11 cellular contexts compared by ENCODE assay signal in the genomic region with DNA sequence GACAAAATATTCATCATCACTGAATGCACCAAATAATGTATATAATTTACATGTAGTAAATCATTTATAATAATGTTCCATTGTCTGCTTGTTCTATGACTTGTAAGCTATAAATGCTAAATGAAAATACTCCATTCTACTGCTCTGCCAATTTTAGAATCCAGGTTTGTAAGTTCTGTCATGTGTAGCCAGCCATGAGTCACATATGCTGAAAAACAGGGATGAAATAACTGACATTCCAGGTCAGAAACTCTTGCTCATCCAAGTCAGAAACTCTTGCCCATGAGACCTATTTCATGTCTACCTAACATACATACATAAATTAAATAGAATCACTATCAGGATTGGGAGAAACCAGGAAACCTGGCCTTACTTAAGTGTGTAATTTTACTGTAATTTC.
A peak's percentile ranks its signal among the peaks of the same experiment; 100 is the strongest.
DNase-seq lines count a peak whose midpoint lies in the region; ATAC-seq lines count a peak whose summit lies in the region.
"Had no signal": no experiment of that assay in that cellular context is flagged by ENCODE, and none has a peak within 500 bp of the region (broad histone marks: within the 10 kb centered on the region; RNA-seq: fewer than 3 reads in every experiment).

No MANE protein-coding gene starts in this region.

- peak overlapping the region; percentile 89 for H3K27ac Mint-ChIP-seq in activated naive CD4-positive, alpha-beta T cell treated with anti-CD3 and anti-CD28 coated beads, Interleukin-2, amount 50 U/mL, for 24 hours
- H3K27ac Mint-ChIP-seq in activated T-helper 1 cell treated with anti-CD3 and anti-CD28 coated beads, Interleukin-12 subunit alpha, Interleukin-12 subunit beta, Interleukin-2, Interleukin-4 antibody, amounts not matched to agents 30 ng/mL and 10 ng/mL and 1 ng/mL, durations not matched to agents 14 hours and 24 hours and 36 hours, result peak overlapping the region; percentile 76

- peaks cover 17% of the 10 kb centered on the region for H3K36me3 Mint-ChIP-seq in activated naive CD4-positive, alpha-beta T cell treated with anti-CD3 and anti-CD28 coated beads, Interleukin-2, amount 50 U/mL, for 24 hours
- H3K36me3 Mint-ChIP-seq in activated T-helper 1 cell treated with anti-CD3 and anti-CD28 coated beads, Interleukin-12 subunit alpha, Interleukin-12 subunit beta, Interleukin-2, Interleukin-4 antibody, amounts not matched to agents 30 ng/mL and 10 ng/mL and 1 ng/mL, durations not matched to agents 14 hours and 24 hours and 36 hours (ENCODE audit: low read depth), result peaks cover 34% of the 10 kb centered on the region

- intact Hi-C loops in activated T-helper 1 cell treated with anti-CD3 and anti-CD28 coated beads, Interleukin-12 subunit alpha, Interleukin-12 subunit beta, Interleukin-2, Interleukin-4 antibody, amounts not matched to agents 30 ng/mL and 10 ng/mL and 1 ng/mL, durations not matched to agents 14 hours and 24 hours and 36 hours (cut with micrococcal nuclease), result loop anchor here (1.0 kb wide), 1 partner anchor 93 kb away; no protein-coding TSS in a partner anchor

- no peak for ATAC-seq in HG03432 (IDR thresholded peaks at IDR 0.05; ENCODE audit: unreplicated experiment)

- peaks cover 72% of the 10 kb centered on the region for H3K4me1 Mint-ChIP-seq in activated naive CD4-positive, alpha-beta T cell treated with anti-CD3 and anti-CD28 coated beads, Interleukin-2, amount 50 U/mL, for 24 hours
- H3K4me1 Mint-ChIP-seq in activated T-helper 1 cell treated with anti-CD3 and anti-CD28 coated beads, Interleukin-12 subunit alpha, Interleukin-12 subunit beta, Interleukin-2, Interleukin-4 antibody, amounts not matched to agents 30 ng/mL and 10 ng/mL and 1 ng/mL, durations not matched to agents 14 hours and 24 hours and 36 hours (ENCODE audit: low read depth), result peaks cover 57% of the 10 kb centered on the region

- no peaks in the 10 kb centered on the region for H3K9me3 Mint-ChIP-seq in activated naive CD4-positive, alpha-beta T cell treated with anti-CD3 and anti-CD28 coated beads, Interleukin-2, amount 50 U/mL, for 24 hours
- H3K9me3 Mint-ChIP-seq in activated T-helper 1 cell treated with anti-CD3 and anti-CD28 coated beads, Interleukin-12 subunit alpha, Interleukin-12 subunit beta, Interleukin-2, Interleukin-4 antibody, amounts not matched to agents 30 ng/mL and 10 ng/mL and 1 ng/mL, durations not matched to agents 14 hours and 24 hours and 36 hours, result peaks cover 14% of the 10 kb centered on the region

- H3K27me3 Mint-ChIP-seq in activated naive CD4-positive, alpha-beta T cell treated with anti-CD3 and anti-CD28 coated beads, Interleukin-2, amount 50 U/mL, for 24 hours, result no peaks in the 10 kb centered on the region
- H3K27me3 Mint-ChIP-seq in activated T-helper 1 cell treated with anti-CD3 and anti-CD28 coated beads, Interleukin-12 subunit alpha, Interleukin-12 subunit beta, Interleukin-2, Interleukin-4 antibody, amounts not matched to agents 30 ng/mL and 10 ng/mL and 1 ng/mL, durations not matched to agents 14 hours and 24 hours and 36 hours (ENCODE audit: insufficient read depth), result no peaks in the 10 kb centered on the region

- H3K4me3 Mint-ChIP-seq in activated naive CD4-positive, alpha-beta T cell treated with anti-CD3 and anti-CD28 coated beads, Interleukin-2, amount 50 U/mL, for 24 hours, result peak overlapping the region; percentile 47
- peak overlapping the region; percentile 15 for H3K4me3 Mint-ChIP-seq in activated T-helper 1 cell treated with anti-CD3 and anti-CD28 coated beads, Interleukin-12 subunit alpha, Interleukin-12 subunit beta, Interleukin-2, Interleukin-4 antibody, amounts not matched to agents 30 ng/mL and 10 ng/mL and 1 ng/mL, durations not matched to agents 14 hours and 24 hours and 36 hours

- DNase-seq in activated naive CD4-positive, alpha-beta T cell (lab: John Stamatoyannopoulos, UW), result no peak
- no peak for DNase-seq in activated T-helper 1 cell treated with anti-CD3 and anti-CD28 coated beads, Interleukin-12 subunit alpha, Interleukin-12 subunit beta, Interleukin-2, Interleukin-4 antibody, amounts not matched to agents 30 ng/mL and 10 ng/mL and 1 ng/mL, durations not matched to agents 14 hours and 24 hours and 36 hours (ENCODE audit: low spot score)
- DNase-seq in glomerular visceral epithelial cell (ENCODE audit: extremely low spot score) (peak; percentile 85), stromal cell of bone marrow (ENCODE audit: low read depth) (peak; percentile 50), MV-4-11 (lab: John Stamatoyannopoulos, UW) (no peak)
- no peak for DNase-seq in stimulated activated naive CD4-positive, alpha-beta T cell treated with Interleukin-2 at 50 U/mL for 16 hours (lab: John Stamatoyannopoulos, UW)
- DNase-seq: COR-L47, NCI-H1092, substantia nigra had no signal

Comparison
In these comparisons a context has a peak if more than half of its experiments do, and no peak if none do; other contexts are left out.
1. DNase-seq: peak in glomerular visceral epithelial cell (single experiment) and stromal cell of bone marrow (single experiment); none in activated naive CD4-positive, alpha-beta T cell (0 of 4), activated T-helper 1 cell treated with anti-CD3 and anti-CD28 coated beads, Interleukin-12 subunit alpha, Interleukin-12 subunit beta, Interleukin-2, Interleukin-4 antibody, amounts not matched to agents 30 ng/mL and 10 ng/mL and 1 ng/mL, durations not matched to agents 14 hours and 24 hours and 36 hours (single experiment), MV-4-11 (single experiment) and stimulated activated naive CD4-positive, alpha-beta T cell treated with Interleukin-2 at 50 U/mL for 16 hours (single experiment).